In the genomic region with DNA sequence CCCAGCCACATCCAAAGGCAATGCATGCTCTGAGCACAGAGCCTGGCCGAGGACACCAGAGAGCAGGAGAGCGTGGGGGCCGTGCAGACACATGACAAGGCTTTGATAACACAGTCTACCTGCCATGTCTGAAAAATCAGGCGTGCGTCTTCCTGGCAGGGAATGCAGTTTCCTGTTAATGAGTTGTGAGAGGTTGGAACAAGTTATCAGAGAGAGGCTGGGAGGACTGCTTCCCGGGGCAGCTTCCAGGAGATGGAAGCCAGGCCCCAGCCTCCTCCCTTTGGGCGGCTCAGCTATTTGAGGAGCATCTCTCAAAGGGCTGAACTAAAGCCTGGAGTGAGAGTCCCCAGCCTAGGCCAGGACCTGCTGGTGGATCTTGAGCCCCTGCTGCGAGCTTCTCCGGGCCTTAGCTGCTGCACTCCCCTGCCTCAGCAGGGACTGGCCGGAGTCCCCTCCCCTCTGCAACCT, we compare ENCODE assay signal across 8 cellular contexts.
DNase-seq lines count a peak whose midpoint lies in the region; ATAC-seq and TF ChIP-seq lines count a peak whose summit lies in the region.

No MANE protein-coding gene starts in this region.

- H3K9me3 ChIP-seq in fibroblast of lung (ENCODE audit: control insufficient read depth, insufficient read depth, low read depth, low read length) (no peaks in the 10 kb centered on the region), muscle layer of duodenum (ENCODE audit: control insufficient read depth in 1 of 2, low read length in 2 of 2) (no peaks in the 10 kb centered on the region)

- H3K9me3 Mint-ChIP-seq in stimulated activated naive CD8-positive, alpha-beta T cell treated with anti-CD3 and anti-CD28 coated beads, Interleukin-15, amount 100 ng/mL, for 72 hours: no peaks in the 10 kb centered on the region
- no peaks in the 10 kb centered on the region for H3K9me3 Mint-ChIP-seq in type B pancreatic cell

- no peak overlapping the region for H3K9ac ChIP-seq in fibroblast of lung (ENCODE audit: insufficient read depth, low read length)

- H2AFZ ChIP-seq in fibroblast of lung (ENCODE audit: low read length): no peak overlapping the region

- ATAC-seq in stimulated activated naive CD8-positive, alpha-beta T cell treated with anti-CD3 and anti-CD28 coated beads, Interleukin-15, amount 100 ng/mL, for 72 hours: no peak

- DNase-seq in activated effector memory CD4-positive, alpha-beta T cell treated with anti-CD3 and anti-CD28 coated beads, Interleukin-2, amount 50 U/mL, for 16 hours: peak; percentile 45
- DNase-seq in activated effector memory CD4-positive, alpha-beta T cell treated with Interleukin-2 at 50 U/mL for 16 hours: no peak
- DNase-seq in fibroblast of lung (ENCODE audit: low read depth in 2 of 2) (peak; percentile 23 to 27), NCI-H146 treated with DMSO at 0.1 percent for 48 hours (lab: John Stamatoyannopoulos, UW; ENCODE audit: unreplicated experiment) (no peak), SIG-M5 (lab: John Stamatoyannopoulos, UW) (no peak), type B pancreatic cell (ENCODE audit: extremely low spot score, unreplicated experiment) (no peak)
- no peak for DNase-seq in stimulated activated naive CD8-positive, alpha-beta T cell treated with anti-CD3 and anti-CD28 coated beads, Interleukin-15, amount 100 ng/mL, for 72 hours

- H3K27me3 ChIP-seq in fibroblast of lung (ENCODE audit: control insufficient read depth, insufficient read depth, low read length) (no peaks in the 10 kb centered on the region), muscle layer of duodenum (ENCODE audit: low read depth, low read length) (no peaks in the 10 kb centered on the region)

- peaks cover 6% of the 10 kb centered on the region for H3K4me1 ChIP-seq in fibroblast of lung (ENCODE audit: control insufficient read depth, extremely low read depth, insufficient read depth, low read length)
- H3K4me1 ChIP-seq in muscle layer of duodenum (ENCODE audit: control insufficient read depth in 1 of 2, insufficient read depth in 2 of 2, low read length in 2 of 2): peaks cover 12 to 37% of the 10 kb centered on the region in 2 donors

- no peak overlapping the region for H3K27ac Mint-ChIP-seq in stimulated activated naive CD8-positive, alpha-beta T cell treated with anti-CD3 and anti-CD28 coated beads, Interleukin-15, amount 100 ng/mL, for 72 hours
- H3K27ac Mint-ChIP-seq in type B pancreatic cell: no peak overlapping the region

- H3K4me3 ChIP-seq in fibroblast of lung (replicated peaks in 1 of 4; ENCODE audit: control extremely low read depth in 1 of 4, insufficient read depth in 1 of 4, low read depth in 3 of 4, low read length in 4 of 4) (no peak overlapping the region), muscle layer of duodenum (ENCODE audit: low read depth in 1 of 2, low read length in 2 of 2) (peak overlapping the region; percentile 13 to 34)

- no peaks in the 10 kb centered on the region for H3K79me2 ChIP-seq in fibroblast of lung (ENCODE audit: control insufficient read depth, insufficient read depth, low read length)

- TF ChIP-seq CTCF in fibroblast of lung (conservative IDR thresholded peaks at IDR 0.05 in 1 of 2, IDR thresholded peaks at IDR 0.05 in 1 of 2; ENCODE audit: low read depth in 1 of 2, low read length in 2 of 2) (no peak), type B pancreatic cell (conservative IDR thresholded peaks at IDR 0.05) (no peak)

- H3K4me2 ChIP-seq in fibroblast of lung (ENCODE audit: extremely low read depth, insufficient read depth, low read length): no peak overlapping the region

- H3K36me3 Mint-ChIP-seq in type B pancreatic cell: no peaks in the 10 kb centered on the region

- H3K4me3 Mint-ChIP-seq in stimulated activated naive CD8-positive, alpha-beta T cell treated with anti-CD3 and anti-CD28 coated beads, Interleukin-15, amount 100 ng/mL, for 72 hours: no peak overlapping the region
- no peak overlapping the region for H3K4me3 Mint-ChIP-seq in type B pancreatic cell

- no peaks in the 10 kb centered on the region for H4K20me1 ChIP-seq in fibroblast of lung (ENCODE audit: control insufficient read depth, extremely low read depth, insufficient read depth, low read length)

- H3K27ac ChIP-seq in fibroblast of lung (ENCODE audit: insufficient read depth, low read length) (no peak overlapping the region), muscle layer of duodenum (ENCODE audit: low read length) (peak overlapping the region; percentile 54)

- H3K4me1 Mint-ChIP-seq in stimulated activated naive CD8-positive, alpha-beta T cell treated with anti-CD3 and anti-CD28 coated beads, Interleukin-15, amount 100 ng/mL, for 72 hours: peaks cover 90% of the 10 kb centered on the region
- peaks cover 33% of the 10 kb centered on the region for H3K4me1 Mint-ChIP-seq in type B pancreatic cell (ENCODE audit: unreplicated experiment)

- H3K36me3 ChIP-seq in fibroblast of lung (ENCODE audit: control insufficient read depth, insufficient read depth, low read length) (no peaks in the 10 kb centered on the region), muscle layer of duodenum (ENCODE audit: control insufficient read depth in 1 of 2, insufficient read depth in 2 of 2, low read length in 2 of 2) (no peaks in the 10 kb centered on the region)

- H3K27me3 Mint-ChIP-seq in stimulated activated naive CD8-positive, alpha-beta T cell treated with anti-CD3 and anti-CD28 coated beads, Interleukin-15, amount 100 ng/mL, for 72 hours: no peaks in the 10 kb centered on the region
- H3K27me3 Mint-ChIP-seq in type B pancreatic cell: no peaks in the 10 kb centered on the region

Comparison
In these comparisons a context has a peak if more than half of its experiments do, and no peak if none do; other contexts are left out.
1. DNase-seq: peak in activated effector memory CD4-positive, alpha-beta T cell treated with anti-CD3 and anti-CD28 coated beads, Interleukin-2, amount 50 U/mL, for 16 hours (single experiment) and fibroblast of lung (2 of 2); none in activated effector memory CD4-positive, alpha-beta T cell treated with Interleukin-2 at 50 U/mL for 16 hours (single experiment), NCI-H146 treated with DMSO at 0.1 percent for 48 hours (single experiment), SIG-M5 (single experiment), stimulated activated naive CD8-positive, alpha-beta T cell treated with anti-CD3 and anti-CD28 coated beads, Interleukin-15, amount 100 ng/mL, for 72 hours (0 of 2) and type B pancreatic cell (single experiment).
2. H3K4me3 ChIP-seq: peak in muscle layer of duodenum (2 of 2); none in fibroblast of lung (0 of 4).